1 cellular context compared by ENCODE assay signal in the genomic region with DNA sequence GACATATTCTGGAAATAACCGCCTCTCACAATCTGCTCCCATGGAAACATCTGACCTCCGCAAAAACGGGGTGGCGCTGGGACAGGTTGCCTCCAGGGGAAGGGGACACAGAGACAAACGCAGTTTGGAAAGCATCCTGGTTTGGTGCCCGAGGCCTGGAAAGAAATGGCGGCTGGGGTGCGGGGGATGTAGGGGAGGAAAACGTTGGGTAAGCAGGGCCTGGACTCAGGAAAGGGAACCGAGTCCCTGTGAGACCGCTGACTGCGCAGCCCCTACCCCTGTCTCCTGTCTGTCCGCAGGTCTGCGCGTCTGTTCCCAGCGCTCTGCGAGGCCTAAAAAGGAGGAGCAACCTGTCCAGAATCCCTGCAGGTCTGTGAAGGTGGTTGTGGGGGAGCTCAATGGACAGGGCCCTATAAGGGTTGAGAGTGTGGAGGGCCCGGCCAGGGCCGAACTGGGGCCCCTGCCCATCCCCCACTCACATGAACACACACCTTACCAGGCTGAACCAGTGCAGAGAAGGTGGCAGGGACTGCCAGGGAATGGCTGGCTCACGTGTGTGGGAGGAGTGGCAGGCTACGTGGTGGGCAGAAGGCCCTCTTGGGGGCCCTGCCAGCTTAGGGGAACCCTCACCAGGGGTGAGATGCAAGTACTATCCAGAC.
TF ChIP-seq lines count a peak whose summit lies in the region.

No MANE protein-coding gene starts in this region.

TF ChIP-seq in GM12878, 131 proteins besides CTCF, POLR2A, EP300 and RAD21:
- TF ChIP-seq YY1 (IDR thresholded peaks at IDR 0.05; ENCODE audit: low read depth, low read length) (peak; percentile 22; the same call in 1 of the 2 replicates), BRCA1 (IDR thresholded peaks at IDR 0.05; ENCODE audit: low read depth, low read length) (no peak)
